ENCODE assay signal across 8 cellular contexts in the genomic region with DNA sequence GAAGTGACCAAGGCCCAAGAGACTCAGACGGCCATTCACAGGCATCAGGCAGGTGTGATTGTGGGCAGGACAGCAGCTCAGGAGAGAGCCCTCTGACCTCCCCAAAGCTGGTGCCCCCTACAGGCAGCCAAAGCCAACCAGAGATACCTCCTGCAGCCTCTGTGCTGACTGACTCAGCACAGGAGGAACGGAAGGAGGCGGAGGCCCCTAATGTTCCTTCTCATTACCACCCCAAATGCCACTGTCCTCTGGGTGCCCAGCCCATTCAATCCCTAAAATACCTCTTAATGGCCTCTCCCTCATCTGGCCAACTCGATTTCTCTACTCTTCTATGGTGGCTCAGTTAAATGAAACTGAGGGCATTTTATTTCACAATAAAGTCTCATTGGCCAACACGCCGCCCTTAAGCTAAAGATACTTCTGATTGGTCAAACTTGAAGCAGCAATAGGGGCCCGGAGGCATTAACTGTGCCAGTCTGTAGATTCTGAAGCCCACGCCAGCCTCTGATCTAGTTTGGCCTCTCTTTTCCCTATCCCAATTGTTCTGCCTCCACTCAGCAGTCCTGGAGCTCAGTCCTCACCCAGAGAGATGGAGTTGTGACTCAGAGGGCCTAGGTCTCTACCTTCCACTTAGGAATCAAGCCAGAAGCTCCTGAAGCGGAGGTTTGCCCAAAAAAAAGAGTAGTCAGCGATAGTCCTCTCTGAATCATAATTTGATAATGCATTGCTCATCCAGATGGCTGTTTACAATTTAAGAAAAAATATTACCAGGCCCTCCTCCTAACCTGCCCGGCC.
A peak's percentile ranks its signal among the peaks of the same experiment; 100 is the strongest.
DNase-seq lines count a peak whose midpoint lies in the region; ATAC-seq lines count a peak whose summit lies in the region.

No MANE protein-coding gene starts in this region.

- H3K9me3 Mint-ChIP-seq in central memory CD8-positive, alpha-beta T cell, result no peaks in the 10 kb centered on the region
- peaks cover 2% of the 10 kb centered on the region for H3K9me3 Mint-ChIP-seq in memory B cell
- H3K9me3 Mint-ChIP-seq in stimulated activated naive CD8-positive, alpha-beta T cell treated with anti-CD3 and anti-CD28 coated beads, Interleukin-15, amount 100 ng/mL, for 72 hours, result no peaks in the 10 kb centered on the region

- H3K4me1 Mint-ChIP-seq in central memory CD8-positive, alpha-beta T cell, result peaks cover 45% of the 10 kb centered on the region
- peaks cover 37% of the 10 kb centered on the region for H3K4me1 Mint-ChIP-seq in memory B cell
- peaks cover 76% of the 10 kb centered on the region for H3K4me1 Mint-ChIP-seq in stimulated activated naive CD8-positive, alpha-beta T cell treated with anti-CD3 and anti-CD28 coated beads, Interleukin-15, amount 100 ng/mL, for 72 hours

- H3K36me3 Mint-ChIP-seq in central memory CD8-positive, alpha-beta T cell (ENCODE audit: insufficient read depth), result peaks cover 26% of the 10 kb centered on the region
- peaks cover 7% of the 10 kb centered on the region for H3K36me3 Mint-ChIP-seq in memory B cell

- peak; percentile 39 for ATAC-seq in GM19395 (IDR thresholded peaks at IDR 0.05; ENCODE audit: unreplicated experiment)
- peak; percentile 27 for ATAC-seq in HG03558 (IDR thresholded peaks at IDR 0.05; ENCODE audit: extremely low read depth, unreplicated experiment)
- peak; percentile 38 for ATAC-seq in central memory CD8-positive, alpha-beta T cell (replicated peaks; ENCODE audit: extremely low read depth, poor library complexity, severe bottlenecking)
- peak; percentile 17 for ATAC-seq in memory B cell (ENCODE audit: low read depth)
- peak; percentile 65 for ATAC-seq in stimulated activated naive CD8-positive, alpha-beta T cell treated with anti-CD3 and anti-CD28 coated beads, Interleukin-15, amount 100 ng/mL, for 72 hours
- ATAC-seq in HG02970 (IDR thresholded peaks at IDR 0.05; ENCODE audit: low FRiP score, unreplicated experiment), result no peak

- DNase-seq in DMS53 (lab: John Stamatoyannopoulos, UW) (peak; percentile 65), T-helper 2 cell (peak in 4 of 5 experiments; percentile 39 to 83 (median 46)), memory B cell (ENCODE audit: low spot score in 2 of 2) (peak; percentile 13 to 28)
- peak; percentile 23 to 38 for DNase-seq in central memory CD8-positive, alpha-beta T cell (ENCODE audit: low spot score in 2 of 2)
- peak; percentile 56 to 74 for DNase-seq in stimulated activated naive CD8-positive, alpha-beta T cell treated with anti-CD3 and anti-CD28 coated beads, Interleukin-15, amount 100 ng/mL, for 72 hours

- no peaks in the 10 kb centered on the region for H3K27me3 Mint-ChIP-seq in central memory CD8-positive, alpha-beta T cell
- H3K27me3 Mint-ChIP-seq in memory B cell, result no peaks in the 10 kb centered on the region
- H3K27me3 Mint-ChIP-seq in stimulated activated naive CD8-positive, alpha-beta T cell treated with anti-CD3 and anti-CD28 coated beads, Interleukin-15, amount 100 ng/mL, for 72 hours, result no peaks in the 10 kb centered on the region

- peak overlapping the region; percentile 81 for H3K4me3 Mint-ChIP-seq in central memory CD8-positive, alpha-beta T cell
- H3K4me3 Mint-ChIP-seq in memory B cell, result peak overlapping the region; percentile 83
- peak overlapping the region; percentile 93 to 94 for H3K4me3 Mint-ChIP-seq in stimulated activated naive CD8-positive, alpha-beta T cell treated with anti-CD3 and anti-CD28 coated beads, Interleukin-15, amount 100 ng/mL, for 72 hours

- H3K27ac Mint-ChIP-seq in central memory CD8-positive, alpha-beta T cell (ENCODE audit: low read depth), result peak overlapping the region; percentile 96
- peak overlapping the region; percentile 95 for H3K27ac Mint-ChIP-seq in memory B cell
- H3K27ac Mint-ChIP-seq in stimulated activated naive CD8-positive, alpha-beta T cell treated with anti-CD3 and anti-CD28 coated beads, Interleukin-15, amount 100 ng/mL, for 72 hours, result peak overlapping the region; percentile 93 to 95
